ENCODE assay signal across 1 cellular context in the genomic region with DNA sequence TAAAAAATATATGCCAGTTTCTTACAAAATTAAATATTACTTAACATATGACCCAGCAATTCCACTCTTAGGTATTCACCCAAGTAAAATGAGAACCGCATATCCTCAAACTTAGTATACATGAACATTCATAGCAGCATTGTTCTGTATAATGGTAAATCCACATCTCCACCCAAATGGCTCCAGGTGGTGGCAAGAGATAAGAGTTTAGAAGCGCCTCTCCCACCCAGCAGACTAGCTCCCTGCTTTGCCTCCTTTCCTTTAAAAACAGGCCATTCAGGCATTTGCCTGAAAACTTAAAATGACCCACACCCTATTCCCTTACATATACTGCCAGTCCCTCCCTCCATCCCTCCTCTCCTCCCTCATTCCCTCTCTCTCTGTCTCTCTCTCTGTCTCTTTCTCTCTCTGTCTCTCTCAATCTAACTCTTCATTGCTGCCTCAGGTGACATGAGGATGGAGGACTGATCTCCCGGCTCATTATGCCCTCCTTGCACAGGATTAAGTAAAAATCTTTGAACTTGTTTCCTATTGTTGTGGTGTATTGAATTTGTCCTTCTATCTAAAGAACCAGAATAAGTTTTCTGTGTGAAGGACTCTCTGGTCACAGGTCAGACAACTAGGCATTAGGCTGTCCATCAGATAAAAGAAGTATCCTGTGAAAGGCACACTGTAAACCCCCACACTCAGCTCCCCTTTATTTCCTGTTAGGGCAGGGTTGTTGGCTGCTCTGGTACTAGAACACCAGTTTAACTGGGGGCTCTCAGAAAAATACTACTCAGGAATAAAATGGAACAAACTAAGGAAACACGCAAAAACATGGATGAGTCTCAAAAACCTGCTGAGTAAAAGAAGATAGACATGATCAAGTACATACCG.
TF ChIP-seq lines count a peak whose summit lies in the region.

No MANE protein-coding gene starts in this region.

TF ChIP-seq in K562, 482 proteins besides CTCF, POLR2A, EP300 and RAD21 (continued from another document and continues in another):
- TF ChIP-seq, protein P1, sequence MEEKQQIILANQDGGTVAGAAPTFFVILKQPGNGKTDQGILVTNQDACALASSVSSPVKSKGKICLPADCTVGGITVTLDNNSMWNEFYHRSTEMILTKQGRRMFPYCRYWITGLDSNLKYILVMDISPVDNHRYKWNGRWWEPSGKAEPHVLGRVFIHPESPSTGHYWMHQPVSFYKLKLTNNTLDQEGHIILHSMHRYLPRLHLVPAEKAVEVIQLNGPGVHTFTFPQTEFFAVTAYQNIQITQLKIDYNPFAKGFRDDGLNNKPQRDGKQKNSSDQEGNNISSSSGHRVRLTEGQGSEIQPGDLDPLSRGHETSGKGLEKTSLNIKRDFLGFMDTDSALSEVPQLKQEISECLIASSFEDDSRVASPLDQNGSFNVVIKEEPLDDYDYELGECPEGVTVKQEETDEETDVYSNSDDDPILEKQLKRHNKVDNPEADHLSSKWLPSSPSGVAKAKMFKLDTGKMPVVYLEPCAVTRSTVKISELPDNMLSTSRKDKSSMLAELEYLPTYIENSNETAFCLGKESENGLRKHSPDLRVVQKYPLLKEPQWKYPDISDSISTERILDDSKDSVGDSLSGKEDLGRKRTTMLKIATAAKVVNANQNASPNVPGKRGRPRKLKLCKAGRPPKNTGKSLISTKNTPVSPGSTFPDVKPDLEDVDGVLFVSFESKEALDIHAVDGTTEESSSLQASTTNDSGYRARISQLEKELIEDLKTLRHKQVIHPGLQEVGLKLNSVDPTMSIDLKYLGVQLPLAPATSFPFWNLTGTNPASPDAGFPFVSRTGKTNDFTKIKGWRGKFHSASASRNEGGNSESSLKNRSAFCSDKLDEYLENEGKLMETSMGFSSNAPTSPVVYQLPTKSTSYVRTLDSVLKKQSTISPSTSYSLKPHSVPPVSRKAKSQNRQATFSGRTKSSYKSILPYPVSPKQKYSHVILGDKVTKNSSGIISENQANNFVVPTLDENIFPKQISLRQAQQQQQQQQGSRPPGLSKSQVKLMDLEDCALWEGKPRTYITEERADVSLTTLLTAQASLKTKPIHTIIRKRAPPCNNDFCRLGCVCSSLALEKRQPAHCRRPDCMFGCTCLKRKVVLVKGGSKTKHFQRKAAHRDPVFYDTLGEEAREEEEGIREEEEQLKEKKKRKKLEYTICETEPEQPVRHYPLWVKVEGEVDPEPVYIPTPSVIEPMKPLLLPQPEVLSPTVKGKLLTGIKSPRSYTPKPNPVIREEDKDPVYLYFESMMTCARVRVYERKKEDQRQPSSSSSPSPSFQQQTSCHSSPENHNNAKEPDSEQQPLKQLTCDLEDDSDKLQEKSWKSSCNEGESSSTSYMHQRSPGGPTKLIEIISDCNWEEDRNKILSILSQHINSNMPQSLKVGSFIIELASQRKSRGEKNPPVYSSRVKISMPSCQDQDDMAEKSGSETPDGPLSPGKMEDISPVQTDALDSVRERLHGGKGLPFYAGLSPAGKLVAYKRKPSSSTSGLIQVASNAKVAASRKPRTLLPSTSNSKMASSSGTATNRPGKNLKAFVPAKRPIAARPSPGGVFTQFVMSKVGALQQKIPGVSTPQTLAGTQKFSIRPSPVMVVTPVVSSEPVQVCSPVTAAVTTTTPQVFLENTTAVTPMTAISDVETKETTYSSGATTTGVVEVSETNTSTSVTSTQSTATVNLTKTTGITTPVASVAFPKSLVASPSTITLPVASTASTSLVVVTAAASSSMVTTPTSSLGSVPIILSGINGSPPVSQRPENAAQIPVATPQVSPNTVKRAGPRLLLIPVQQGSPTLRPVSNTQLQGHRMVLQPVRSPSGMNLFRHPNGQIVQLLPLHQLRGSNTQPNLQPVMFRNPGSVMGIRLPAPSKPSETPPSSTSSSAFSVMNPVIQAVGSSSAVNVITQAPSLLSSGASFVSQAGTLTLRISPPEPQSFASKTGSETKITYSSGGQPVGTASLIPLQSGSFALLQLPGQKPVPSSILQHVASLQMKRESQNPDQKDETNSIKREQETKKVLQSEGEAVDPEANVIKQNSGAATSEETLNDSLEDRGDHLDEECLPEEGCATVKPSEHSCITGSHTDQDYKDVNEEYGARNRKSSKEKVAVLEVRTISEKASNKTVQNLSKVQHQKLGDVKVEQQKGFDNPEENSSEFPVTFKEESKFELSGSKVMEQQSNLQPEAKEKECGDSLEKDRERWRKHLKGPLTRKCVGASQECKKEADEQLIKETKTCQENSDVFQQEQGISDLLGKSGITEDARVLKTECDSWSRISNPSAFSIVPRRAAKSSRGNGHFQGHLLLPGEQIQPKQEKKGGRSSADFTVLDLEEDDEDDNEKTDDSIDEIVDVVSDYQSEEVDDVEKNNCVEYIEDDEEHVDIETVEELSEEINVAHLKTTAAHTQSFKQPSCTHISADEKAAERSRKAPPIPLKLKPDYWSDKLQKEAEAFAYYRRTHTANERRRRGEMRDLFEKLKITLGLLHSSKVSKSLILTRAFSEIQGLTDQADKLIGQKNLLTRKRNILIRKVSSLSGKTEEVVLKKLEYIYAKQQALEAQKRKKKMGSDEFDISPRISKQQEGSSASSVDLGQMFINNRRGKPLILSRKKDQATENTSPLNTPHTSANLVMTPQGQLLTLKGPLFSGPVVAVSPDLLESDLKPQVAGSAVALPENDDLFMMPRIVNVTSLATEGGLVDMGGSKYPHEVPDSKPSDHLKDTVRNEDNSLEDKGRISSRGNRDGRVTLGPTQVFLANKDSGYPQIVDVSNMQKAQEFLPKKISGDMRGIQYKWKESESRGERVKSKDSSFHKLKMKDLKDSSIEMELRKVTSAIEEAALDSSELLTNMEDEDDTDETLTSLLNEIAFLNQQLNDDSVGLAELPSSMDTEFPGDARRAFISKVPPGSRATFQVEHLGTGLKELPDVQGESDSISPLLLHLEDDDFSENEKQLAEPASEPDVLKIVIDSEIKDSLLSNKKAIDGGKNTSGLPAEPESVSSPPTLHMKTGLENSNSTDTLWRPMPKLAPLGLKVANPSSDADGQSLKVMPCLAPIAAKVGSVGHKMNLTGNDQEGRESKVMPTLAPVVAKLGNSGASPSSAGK (IDR thresholded peaks at IDR 0.05), result 0 out of 2 replicates have a peak, but pooled peaks have one; percentile 7
- TF ChIP-seq TCF3 (CRISPR knock-in tag; IDR thresholded peaks at IDR 0.05), result peak; percentile 95
- TF ChIP-seq U2AF1 (optimal IDR thresholded peaks at IDR 0.05; ENCODE audit: low read depth, low read length), result no peak
- no peak for TF ChIP-seq PTTG1 (tag; IDR thresholded peaks at IDR 0.05; ENCODE audit: low read depth)
- peak; percentile 57 for TF ChIP-seq POLR2B (IDR thresholded peaks at IDR 0.05; ENCODE audit: low read depth, partially characterized antibody)
- no peak for TF ChIP-seq ZNF24 (IDR thresholded peaks at IDR 0.05)
- peak; percentile 98 for TF ChIP-seq DPF2 (IDR thresholded peaks at IDR 0.05)
- no peak for TF ChIP-seq XRCC5 (IDR thresholded peaks at IDR 0.05; ENCODE audit: low read depth, low read length)
- no peak for TF ChIP-seq NUFIP1 (IDR thresholded peaks at IDR 0.05; ENCODE audit: partially characterized antibody)
- TF ChIP-seq POLR2G (IDR thresholded peaks at IDR 0.05; ENCODE audit: low read depth, low read length), result no peak
- no peak for TF ChIP-seq ZBED1 (IDR thresholded peaks at IDR 0.05)
- TF ChIP-seq, protein P2, sequence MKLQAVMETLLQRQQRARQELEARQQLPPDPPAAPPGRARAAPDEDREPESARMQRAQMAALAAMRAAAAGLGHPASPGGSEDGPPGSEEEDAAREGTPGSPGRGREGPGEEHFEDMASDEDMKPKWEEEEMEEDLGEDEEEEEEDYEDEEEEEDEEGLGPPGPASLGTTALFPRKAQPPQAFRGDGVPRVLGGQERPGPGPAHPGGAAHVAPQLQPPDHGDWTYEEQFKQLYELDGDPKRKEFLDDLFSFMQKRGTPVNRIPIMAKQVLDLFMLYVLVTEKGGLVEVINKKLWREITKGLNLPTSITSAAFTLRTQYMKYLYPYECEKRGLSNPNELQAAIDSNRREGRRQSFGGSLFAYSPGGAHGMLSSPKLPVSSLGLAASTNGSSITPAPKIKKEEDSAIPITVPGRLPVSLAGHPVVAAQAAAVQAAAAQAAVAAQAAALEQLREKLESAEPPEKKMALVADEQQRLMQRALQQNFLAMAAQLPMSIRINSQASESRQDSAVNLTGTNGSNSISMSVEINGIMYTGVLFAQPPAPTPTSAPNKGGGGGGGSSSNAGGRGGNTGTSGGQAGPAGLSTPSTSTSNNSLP (IDR thresholded peaks at IDR 0.05; ENCODE audit: borderline replicate concordance, low read depth, low read length), result peak; percentile 95
- no peak for TF ChIP-seq ZNF175 (CRISPR knock-in tag; IDR thresholded peaks at IDR 0.05; ENCODE audit: low read depth)
- no peak for TF ChIP-seq E2F3 (CRISPR knock-in tag; IDR thresholded peaks at IDR 0.05)
- no peak for TF ChIP-seq ZNF609 (CRISPR knock-in tag; IDR thresholded peaks at IDR 0.05; ENCODE audit: borderline replicate concordance)
- TF ChIP-seq PTRF (tag; IDR thresholded peaks at IDR 0.05), result no peak
- no peak for TF ChIP-seq STAT6 (CRISPR knock-in tag; IDR thresholded peaks at IDR 0.05)
- TF ChIP-seq NCOR1 (IDR thresholded peaks at IDR 0.05), result peak; percentile 91
- TF ChIP-seq ETS1 (conservative IDR thresholded peaks at IDR 0.05; ENCODE audit: control insufficient read depth, low read depth, low read length), result no peak
- no peak for TF ChIP-seq RFX7 (CRISPR knock-in tag; IDR thresholded peaks at IDR 0.05)
- no peak for TF ChIP-seq SRF (CRISPR knock-in tag; IDR thresholded peaks at IDR 0.05)
- TF ChIP-seq CREM (IDR thresholded peaks at IDR 0.05; ENCODE audit: low read depth), result peak; percentile 52; the same call in 1 of the 2 replicates
- peak; percentile 34; the same call in 1 of the 2 replicates for TF ChIP-seq FOSL1 (tag; conservative IDR thresholded peaks at IDR 0.05)
- TF ChIP-seq RAD51 (IDR thresholded peaks at IDR 0.05; ENCODE audit: borderline replicate concordance, low read depth), result no peak
- no peak for TF ChIP-seq ATF6 (CRISPR knock-in tag; IDR thresholded peaks at IDR 0.05)
- no peak for TF ChIP-seq NR2F6 (CRISPR knock-in tag; IDR thresholded peaks at IDR 0.05)
